ENCODE assay signal across 23 cellular contexts in the genomic region with DNA sequence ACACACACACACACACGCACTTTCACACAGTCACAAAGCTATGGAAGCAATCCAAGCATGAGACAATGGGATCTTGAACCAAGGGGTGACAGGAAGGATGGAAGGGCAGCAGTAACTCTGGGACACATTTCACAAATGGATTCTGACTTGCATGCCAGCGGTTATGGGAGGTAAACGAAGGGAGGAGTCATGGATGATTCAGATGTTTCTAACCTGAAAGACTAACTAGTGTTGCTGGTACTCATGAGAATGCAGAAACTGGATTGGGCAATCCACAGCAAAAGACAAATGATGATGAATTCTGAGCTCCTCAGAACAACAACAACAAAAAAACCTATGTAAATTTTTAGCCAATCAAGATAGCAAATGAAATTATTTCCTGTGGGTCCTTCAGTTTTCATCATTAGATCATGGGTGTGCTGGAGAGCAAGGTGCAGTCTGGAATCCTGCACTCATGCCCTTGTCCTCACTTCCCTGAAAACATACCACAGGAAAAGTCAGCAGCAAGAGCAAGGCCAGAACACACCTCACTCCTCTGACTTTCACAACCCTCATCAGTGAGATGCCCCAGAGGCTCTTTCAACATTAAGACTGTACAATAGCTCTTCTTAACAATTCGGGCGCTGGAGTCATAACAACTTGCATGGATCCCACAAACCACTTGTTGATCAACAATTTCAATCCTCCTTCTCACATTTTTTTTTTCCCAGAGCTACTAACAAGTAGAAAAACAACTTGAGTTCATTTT. TPM values are rescaled to one million over a fixed set of nuclear protein-coding genes. Genes with fewer than 3 reads are reported as not detected.
DNase-seq lines count a peak whose midpoint lies in the region; ATAC-seq and TF ChIP-seq lines count a peak whose summit lies in the region.
"Had no signal": no experiment of that assay in that cellular context is flagged by ENCODE, and none has a peak within 500 bp of the region (broad histone marks: within the 10 kb centered on the region; RNA-seq: fewer than 3 reads in every experiment).

No MANE protein-coding gene starts in this region.

- H3K9me3 ChIP-seq in sigmoid colon (no peaks in the 10 kb centered on the region), heart right ventricle (no peaks in the 10 kb centered on the region)
- H3K9me3 ChIP-seq: psoas muscle, vagina had no signal

- no peak for ATAC-seq in heart right ventricle
- ATAC-seq in stimulated activated naive CD8-positive, alpha-beta T cell treated with anti-CD3 and anti-CD28 coated beads, Interleukin-15, Interleukin-2, amounts not matched to agents 100 U/mL and 50 U/mL, for 24 hours, result no peak
- ATAC-seq: psoas muscle; stimulated activated naive CD8-positive, alpha-beta T cell treated with anti-CD3 and anti-CD28 coated beads, Interleukin-15, amount 100 ng/mL, for 72 hours had no signal

- H3K4me1 ChIP-seq in sigmoid colon (no peaks in the 10 kb centered on the region), heart right ventricle (no peaks in the 10 kb centered on the region)
- H3K4me1 ChIP-seq: psoas muscle had no signal

- no peak overlapping the region for H3K4me3 Mint-ChIP-seq in HFFc6
- H3K4me3 Mint-ChIP-seq: activated CD4-positive, alpha-beta T cell treated with anti-CD3 and anti-CD28 coated beads, Interleukin-2, amount 10 ng/mL, durations not matched to agents 24 days and 14 days; activated naive CD4-positive, alpha-beta T cell treated with anti-CD3 and anti-CD28 coated beads, Interleukin-2, amount 50 U/mL, for 24 hours; nephron; stimulated activated naive CD8-positive, alpha-beta T cell treated with anti-CD3 and anti-CD28 coated beads, Interleukin-15, amount 100 ng/mL, for 72 hours had no signal

- H3K27ac Mint-ChIP-seq in HFFc6, result no peak overlapping the region
- H3K27ac Mint-ChIP-seq: activated CD4-positive, alpha-beta T cell treated with anti-CD3 and anti-CD28 coated beads, Interleukin-2, amount 10 ng/mL, durations not matched to agents 24 days and 14 days; activated naive CD4-positive, alpha-beta T cell treated with anti-CD3 and anti-CD28 coated beads, Interleukin-2, amount 50 U/mL, for 24 hours; nephron; stimulated activated naive CD8-positive, alpha-beta T cell treated with anti-CD3 and anti-CD28 coated beads, Interleukin-15, amount 100 ng/mL, for 72 hours had no signal

- H3K36me3 ChIP-seq in sigmoid colon, result no peaks in the 10 kb centered on the region
- H3K36me3 ChIP-seq in heart right ventricle, result no peaks in the 10 kb centered on the region
- H3K36me3 ChIP-seq: vagina had no signal

- H3K4me3 ChIP-seq in fibroblast of pulmonary artery (replicated peaks; ENCODE audit: low read depth, low read length) (no peak overlapping the region), sigmoid colon (no peak overlapping the region), heart right ventricle (no peak overlapping the region)
- H3K4me3 ChIP-seq: psoas muscle, SK-N-MC, vagina had no signal

- H3K27ac ChIP-seq in sigmoid colon, result no peak overlapping the region
- no peak overlapping the region for H3K27ac ChIP-seq in heart right ventricle
- H3K27ac ChIP-seq: psoas muscle, SK-N-MC, vagina had no signal

- WGBS in sigmoid colon, 2 donors, result 77 to 84% methylated on average over 5 of the region's 5 CpGs
- 81 to 84% methylated on average over 5 of the region's 5 CpGs for WGBS in heart right ventricle, 2 donors

- no peak for TF ChIP-seq EP300 in sigmoid colon (IDR thresholded peaks at IDR 0.05)

- H3K4me1 Mint-ChIP-seq in HFFc6 (ENCODE audit: low read depth), result peaks cover 12% of the 10 kb centered on the region
- H3K4me1 Mint-ChIP-seq: activated CD4-positive, alpha-beta T cell treated with anti-CD3 and anti-CD28 coated beads, Interleukin-2, amount 10 ng/mL, durations not matched to agents 24 days and 14 days; activated naive CD4-positive, alpha-beta T cell treated with anti-CD3 and anti-CD28 coated beads, Interleukin-2, amount 50 U/mL, for 24 hours; nephron; stimulated activated naive CD8-positive, alpha-beta T cell treated with anti-CD3 and anti-CD28 coated beads, Interleukin-15, amount 100 ng/mL, for 72 hours had no signal

- H3K27me3 ChIP-seq in sigmoid colon (no peaks in the 10 kb centered on the region), heart right ventricle (no peaks in the 10 kb centered on the region)
- H3K27me3 ChIP-seq: vagina had no signal

- H3K9me3 Mint-ChIP-seq in HFFc6, result no peaks in the 10 kb centered on the region
- H3K9me3 Mint-ChIP-seq: activated CD4-positive, alpha-beta T cell treated with anti-CD3 and anti-CD28 coated beads, Interleukin-2, amount 10 ng/mL, durations not matched to agents 24 days and 14 days; activated naive CD4-positive, alpha-beta T cell treated with anti-CD3 and anti-CD28 coated beads, Interleukin-2, amount 50 U/mL, for 24 hours; nephron; stimulated activated naive CD8-positive, alpha-beta T cell treated with anti-CD3 and anti-CD28 coated beads, Interleukin-15, amount 100 ng/mL, for 72 hours had no signal

- DNase-seq in AG08396 (ENCODE audit: low spot score), result peak; percentile 14
- DNase-seq in HFFc6, result peak; percentile 32
- peak; percentile 64 for DNase-seq in amniotic epithelial cell (ENCODE audit: low read depth)
- peak; percentile 3 for DNase-seq in fibroblast of pulmonary artery (ENCODE audit: low read depth)
- DNase-seq in NCI-H1092 treated with DMSO at 0.1 percent for 48 hours (lab: John Stamatoyannopoulos, UW), result no peak
- DNase-seq in sigmoid colon, result no peak
- DNase-seq in heart right ventricle, result no peak
- DNase-seq in stimulated activated naive CD8-positive, alpha-beta T cell treated with anti-CD3 and anti-CD28 coated beads, Interleukin-15, Interleukin-2, amounts not matched to agents 100 U/mL and 50 U/mL, for 24 hours, result no peak
- DNase-seq: activated CD4-positive, alpha-beta T cell treated with anti-CD3 and anti-CD28 coated beads, Interleukin-2, amount 10 ng/mL, durations not matched to agents 24 days and 14 days; caudate nucleus; effector memory CD4-positive, alpha-beta T cell; GDM1; mesendoderm; NCI-H1092; NCI-H2107; NCI-H526; OCI-M1; psoas muscle; stimulated activated naive CD8-positive, alpha-beta T cell treated with anti-CD3 and anti-CD28 coated beads, Interleukin-15, amount 100 ng/mL, for 72 hours had no signal

- TF ChIP-seq CTCF in HFFc6 (IDR thresholded peaks at IDR 0.05) (no peak), fibroblast of pulmonary artery (IDR thresholded peaks at IDR 0.05; ENCODE audit: low read length, missing control alignments) (no peak), sigmoid colon (IDR thresholded peaks at IDR 0.05) (no peak), heart right ventricle (IDR thresholded peaks at IDR 0.05) (no peak)

- H3K36me3 Mint-ChIP-seq in HFFc6 (ENCODE audit: low read depth), result no peaks in the 10 kb centered on the region
- H3K36me3 Mint-ChIP-seq: activated naive CD4-positive, alpha-beta T cell treated with anti-CD3 and anti-CD28 coated beads, Interleukin-2, amount 50 U/mL, for 24 hours had no signal

- peaks cover 11% of the 10 kb centered on the region; the same call in 1 of the 2 replicates for H3K27me3 Mint-ChIP-seq in HFFc6 (ENCODE audit: insufficient read depth)
- H3K27me3 Mint-ChIP-seq: activated CD4-positive, alpha-beta T cell treated with anti-CD3 and anti-CD28 coated beads, Interleukin-2, amount 10 ng/mL, durations not matched to agents 24 days and 14 days; activated naive CD4-positive, alpha-beta T cell treated with anti-CD3 and anti-CD28 coated beads, Interleukin-2, amount 50 U/mL, for 24 hours; stimulated activated naive CD8-positive, alpha-beta T cell treated with anti-CD3 and anti-CD28 coated beads, Interleukin-15, amount 100 ng/mL, for 72 hours had no signal

- intact Hi-C loops in sigmoid colon (cut with DNase I), result no loop called here
- intact Hi-C loops in heart right ventricle (cut with DNase I), result no loop called here

- TF ChIP-seq POLR2A in sigmoid colon (IDR thresholded peaks at IDR 0.05), result no peak

RNA-seq across cellular contexts. Expression of gene ABCA12, which starts 32.6 kb away (rescaled TPM):
- total RNA-seq in HFFc6 (2021; fragmentation: NEBNext Ultra II Directional; extraction: Animal tissue kit (Norgen Biotek cat#: 25700)), result under 1 TPM in 5 of 6 experiments, not detected in 1; 0.05 to 0.38 (median 0.08) TPM
- total RNA-seq in sigmoid colon, result under 1 TPM; under 0.01 to 0.66 (median 0.32) TPM
- under 1 TPM in 1 of 3 donors, not detected in 2; 0.12 TPM for polyA plus RNA-seq in sigmoid colon
- under 1 TPM in 1 of 10 donors, not detected in 9; 0.02 TPM for total RNA-seq in heart right ventricle
- not detected for polyA plus RNA-seq in heart right ventricle
- total RNA-seq: activated CD4-positive, alpha-beta T cell treated with anti-CD3 and anti-CD28 coated beads, Interleukin-2, amount 10 ng/mL, durations not matched to agents 24 days and 14 days; psoas muscle had no signal
- polyA plus RNA-seq: psoas muscle had no signal

Comparison
In these comparisons a context has a peak if more than half of its experiments do, and no peak if none do; other contexts are left out.
1. DNase-seq: peak in AG08396 (single experiment), HFFc6 (single experiment), amniotic epithelial cell (single experiment) and fibroblast of pulmonary artery (single experiment); none in NCI-H1092 treated with DMSO at 0.1 percent for 48 hours (single experiment), sigmoid colon (single experiment), heart right ventricle (0 of 2) and stimulated activated naive CD8-positive, alpha-beta T cell treated with anti-CD3 and anti-CD28 coated beads, Interleukin-15, Interleukin-2, amounts not matched to agents 100 U/mL and 50 U/mL, for 24 hours (single experiment).